16 cellular contexts compared by ENCODE assay signal in genomic region chr3:141557961-141558706, GRCh38.
DNase-seq lines count a peak whose midpoint lies in the region; ATAC-seq and FAIRE-seq lines count a peak whose summit lies in the region.
"Had no signal": no experiment of that assay in that cellular context is flagged by ENCODE, and none has a peak within 500 bp of the region (broad histone marks: within the 10 kb centered on the region; RNA-seq: fewer than 3 reads in every experiment).

No MANE protein-coding gene starts in this region.

- H3K4me3 Mint-ChIP-seq in CD4-positive, CD25-positive, alpha-beta regulatory T cell, result no peak overlapping the region
- no peak overlapping the region for H3K4me3 Mint-ChIP-seq in naive B cell
- no peak overlapping the region for H3K4me3 Mint-ChIP-seq in stimulated activated effector memory CD8-positive, alpha-beta T cell treated with anti-CD3 and anti-CD28 coated beads, Interleukin-12 subunit alpha, Interleukin-12 subunit beta, amount 100 ng/mL, for 72 hours
- H3K4me3 Mint-ChIP-seq: activated naive CD8-positive, alpha-beta T cell; effector memory CD8-positive, alpha-beta T cell had no signal

- no peak for DNase-seq in CD4-positive, CD25-positive, alpha-beta regulatory T cell
- peak; percentile 75 for DNase-seq in MV-4-11 (lab: John Stamatoyannopoulos, UW)
- peak; percentile 12 for DNase-seq in UCSD-AML1 (lab: John Stamatoyannopoulos, UW; ENCODE audit: unreplicated experiment)
- DNase-seq in naive B cell, result no peak
- no peak for DNase-seq in cerebellar cortex (ENCODE audit: low spot score)
- DNase-seq in left ventricle myocardium superior, result no peak
- DNase-seq in stimulated activated effector memory CD8-positive, alpha-beta T cell treated with anti-CD3 and anti-CD28 coated beads, Interleukin-12 subunit alpha, Interleukin-12 subunit beta, amount 100 ng/mL, for 72 hours (ENCODE audit: low spot score in 2 of 2), result no peak
- no peak for DNase-seq in HTR-8/SVneo (ENCODE audit: insufficient read length, low spot score)
- DNase-seq: activated CD4-positive, CD25-positive, alpha-beta regulatory T cell treated with anti-CD3 and anti-CD28 coated beads, Interleukin-2, amount 50 U/mL, for 72 hours; DMS 273 treated with DMSO at 0.1 percent for 48 hours; effector memory CD8-positive, alpha-beta T cell; mesendoderm; NCI-H2171 treated with DMSO at 0.1 percent for 48 hours had no signal

- H3K9me3 ChIP-seq in CD4-positive, CD25-positive, alpha-beta regulatory T cell (ENCODE audit: control insufficient read depth in 2 of 2, low read length in 2 of 2), result no peaks in the 10 kb centered on the region

- H3K36me3 Mint-ChIP-seq in CD4-positive, CD25-positive, alpha-beta regulatory T cell, result peaks cover 20% of the 10 kb centered on the region
- H3K36me3 Mint-ChIP-seq in naive B cell, result no peaks in the 10 kb centered on the region
- H3K36me3 Mint-ChIP-seq in stimulated activated effector memory CD8-positive, alpha-beta T cell treated with anti-CD3 and anti-CD28 coated beads, Interleukin-12 subunit alpha, Interleukin-12 subunit beta, amount 100 ng/mL, for 72 hours, result peaks cover 6% of the 10 kb centered on the region

- H3K27ac ChIP-seq in CD4-positive, CD25-positive, alpha-beta regulatory T cell (ENCODE audit: insufficient read depth, low read length, poor library complexity, severe bottlenecking), result peak overlapping the region; percentile 43
- H3K27ac ChIP-seq: HL-60 had no signal

- H3K27me3 Mint-ChIP-seq in CD4-positive, CD25-positive, alpha-beta regulatory T cell, result no peaks in the 10 kb centered on the region
- no peaks in the 10 kb centered on the region for H3K27me3 Mint-ChIP-seq in naive B cell
- H3K27me3 Mint-ChIP-seq: activated naive CD8-positive, alpha-beta T cell; effector memory CD8-positive, alpha-beta T cell had no signal

- peak overlapping the region; percentile 8 for H3K4me3 ChIP-seq in CD4-positive, CD25-positive, alpha-beta regulatory T cell (ENCODE audit: low read depth, low read length)

- H3K4me1 Mint-ChIP-seq in CD4-positive, CD25-positive, alpha-beta regulatory T cell, result peaks cover 21 to 42% (median 31%) of the 10 kb centered on the region in 4 donors
- peaks cover 0 to 2% (median 1%) of the 10 kb centered on the region in 3 donors for H3K4me1 Mint-ChIP-seq in naive B cell
- peaks cover 6% of the 10 kb centered on the region for H3K4me1 Mint-ChIP-seq in stimulated activated effector memory CD8-positive, alpha-beta T cell treated with anti-CD3 and anti-CD28 coated beads, Interleukin-12 subunit alpha, Interleukin-12 subunit beta, amount 100 ng/mL, for 72 hours

- H3K4me1 ChIP-seq in CD4-positive, CD25-positive, alpha-beta regulatory T cell (ENCODE audit: control insufficient read depth, insufficient read depth, low read length, poor library complexity, severe bottlenecking), result peaks cover 46% of the 10 kb centered on the region

- no peak for FAIRE-seq in HTR-8/SVneo (lab: Jason Lieb, UNC)
- FAIRE-seq: bronchial epithelial cell had no signal

- no peaks in the 10 kb centered on the region for H3K27me3 ChIP-seq in CD4-positive, CD25-positive, alpha-beta regulatory T cell (ENCODE audit: control insufficient read depth, insufficient read depth, low read length)

- peak; percentile 11 to 35 for ATAC-seq in CD4-positive, CD25-positive, alpha-beta regulatory T cell (ENCODE audit: low read depth in 2 of 2)
- ATAC-seq in naive B cell (ENCODE audit: low read depth in 2 of 2) (peak; percentile 56 to 58), left ventricle myocardium superior (no peak)
- no peak for ATAC-seq in stimulated activated effector memory CD8-positive, alpha-beta T cell treated with anti-CD3 and anti-CD28 coated beads, Interleukin-12 subunit alpha, Interleukin-12 subunit beta, amount 100 ng/mL, for 72 hours
- ATAC-seq: effector memory CD8-positive, alpha-beta T cell had no signal

- intact Hi-C loops in left ventricle myocardium superior (cut with micrococcal nuclease), result no loop called here

- H3K36me3 ChIP-seq in CD4-positive, CD25-positive, alpha-beta regulatory T cell (ENCODE audit: control insufficient read depth, insufficient read depth, low read length), result peaks cover 55% of the 10 kb centered on the region

- H3K9me3 Mint-ChIP-seq in CD4-positive, CD25-positive, alpha-beta regulatory T cell, result no peaks in the 10 kb centered on the region
- no peaks in the 10 kb centered on the region for H3K9me3 Mint-ChIP-seq in naive B cell
- H3K9me3 Mint-ChIP-seq in stimulated activated effector memory CD8-positive, alpha-beta T cell treated with anti-CD3 and anti-CD28 coated beads, Interleukin-12 subunit alpha, Interleukin-12 subunit beta, amount 100 ng/mL, for 72 hours, result no peaks in the 10 kb centered on the region
- H3K9me3 Mint-ChIP-seq: effector memory CD8-positive, alpha-beta T cell had no signal

- H3K27ac Mint-ChIP-seq in CD4-positive, CD25-positive, alpha-beta regulatory T cell, result no peak overlapping the region
- H3K27ac Mint-ChIP-seq in naive B cell, result no peak overlapping the region
- no peak overlapping the region for H3K27ac Mint-ChIP-seq in stimulated activated effector memory CD8-positive, alpha-beta T cell treated with anti-CD3 and anti-CD28 coated beads, Interleukin-12 subunit alpha, Interleukin-12 subunit beta, amount 100 ng/mL, for 72 hours
- H3K27ac Mint-ChIP-seq: activated naive CD8-positive, alpha-beta T cell; effector memory CD8-positive, alpha-beta T cell had no signal

Comparison
In these comparisons a context has a peak if more than half of its experiments do, and no peak if none do; other contexts are left out.
1. ATAC-seq: peak in CD4-positive, CD25-positive, alpha-beta regulatory T cell (2 of 2) and naive B cell (2 of 2); none in left ventricle myocardium superior (single experiment) and stimulated activated effector memory CD8-positive, alpha-beta T cell treated with anti-CD3 and anti-CD28 coated beads, Interleukin-12 subunit alpha, Interleukin-12 subunit beta, amount 100 ng/mL, for 72 hours (single experiment).
2. DNase-seq: peak in MV-4-11 (single experiment) and UCSD-AML1 (single experiment); none in CD4-positive, CD25-positive, alpha-beta regulatory T cell (0 of 3), naive B cell (single experiment), cerebellar cortex (single experiment), left ventricle myocardium superior (single experiment), stimulated activated effector memory CD8-positive, alpha-beta T cell treated with anti-CD3 and anti-CD28 coated beads, Interleukin-12 subunit alpha, Interleukin-12 subunit beta, amount 100 ng/mL, for 72 hours (0 of 2) and HTR-8/SVneo (single experiment).